Comparison of ENCODE assay signal across 11 cellular contexts in genomic region chr18:9775172-9775571, GRCh38.
DNase-seq lines count a peak whose midpoint lies in the region; ATAC-seq lines count a peak whose summit lies in the region.
"Had no signal": no experiment of that assay in that cellular context is flagged by ENCODE, and none has a peak within 500 bp of the region (broad histone marks: within the 10 kb centered on the region; RNA-seq: fewer than 3 reads in every experiment).

No MANE protein-coding gene starts in this region.

- H3K4me3 ChIP-seq in duodenal mucosa (ENCODE audit: low read depth in 1 of 2, low read length in 2 of 2), result no peak overlapping the region

- no peak for DNase-seq in Right ventricle myocardium superior
- DNase-seq in cardiac septum (ENCODE audit: low spot score), result no peak
- peak; percentile 19 for DNase-seq in midbrain (lab: John Stamatoyannopoulos, UW)
- no peak for DNase-seq in stimulated activated CD8-positive, alpha-beta memory T cell treated with anti-CD3 and anti-CD28 coated beads, Interleukin-4, amount 100 ng/mL, for 48 hours
- DNase-seq: aorta, NCI-H1092 treated with DMSO at 0.1 percent for 48 hours, NCI-H345 had no signal

- H3K9ac ChIP-seq in duodenal mucosa (ENCODE audit: low read depth in 1 of 2, low read length in 2 of 2), result no peak overlapping the region

- H3K27me3 ChIP-seq in duodenal mucosa (ENCODE audit: control insufficient read depth in 1 of 2, insufficient read depth in 2 of 2, low read length in 2 of 2), result no peaks in the 10 kb centered on the region

- no peaks in the 10 kb centered on the region for H3K9me3 ChIP-seq in duodenal mucosa (ENCODE audit: control insufficient read depth in 1 of 2, low read length in 2 of 2)

- H3K36me3 ChIP-seq in duodenal mucosa (ENCODE audit: control insufficient read depth in 1 of 2, insufficient read depth in 2 of 2, low read length in 2 of 2), result no peaks in the 10 kb centered on the region

- peak overlapping the region; percentile 1 for H3K27ac ChIP-seq in duodenal mucosa (ENCODE audit: low read depth, low read length)

- intact Hi-C loops in Right ventricle myocardium superior (cut with DNase I) (no loop called here), cardiac septum (cut with DNase I) (no loop called here)

- ATAC-seq in Right ventricle myocardium superior (ENCODE audit: poor library complexity) (peak; percentile 44), GM21515 (IDR thresholded peaks at IDR 0.05; ENCODE audit: unreplicated experiment) (no peak), GM19397 (IDR thresholded peaks at IDR 0.05; ENCODE audit: unreplicated experiment) (no peak)
- ATAC-seq in activated CD4-positive, CD25-positive, alpha-beta regulatory T cell treated with anti-CD3 and anti-CD28 coated beads, Interleukin-2, amount 50 U/mL, for 24 hours, result no peak

- peaks cover 3 to 12% of the 10 kb centered on the region in 2 donors for H3K4me1 ChIP-seq in duodenal mucosa (ENCODE audit: control insufficient read depth in 1 of 2, insufficient read depth in 2 of 2, low read length in 2 of 2)
